ENCODE assay signal across 13 cellular contexts in the genomic region with DNA sequence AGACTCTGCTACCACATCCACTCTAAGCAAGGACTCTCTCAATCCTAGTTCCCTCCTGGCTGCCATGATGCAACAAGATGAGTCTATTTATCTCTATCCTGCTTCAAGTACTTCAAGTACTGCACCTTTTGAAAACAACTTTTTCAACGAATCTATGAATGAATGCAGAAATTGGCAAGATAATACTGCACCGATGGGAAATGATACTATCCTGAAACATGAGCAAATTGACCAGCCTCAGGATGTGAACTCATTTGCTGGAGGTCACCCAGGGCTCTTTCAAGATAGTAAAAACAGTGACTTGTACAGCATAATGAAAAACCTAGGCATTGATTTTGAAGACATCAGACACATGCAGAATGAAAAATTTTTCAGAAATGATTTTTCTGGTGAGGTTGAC.
"Had no signal": no experiment of that assay in that cellular context is flagged by ENCODE, and none has a peak within 500 bp of the region (broad histone marks: within the 10 kb centered on the region; RNA-seq: fewer than 3 reads in every experiment).

No MANE protein-coding gene starts in this region.

- H3K9me3 ChIP-seq: transverse colon had no signal

- H3K27ac Mint-ChIP-seq: activated CD8-positive, alpha-beta memory T cell treated with anti-CD3 and anti-CD28 coated beads, Interleukin-2, amount 10 ng/mL, durations not matched to agents 7 days and 5 days; activated naive CD8-positive, alpha-beta T cell; neural progenitor cell; stimulated activated effector memory CD8-positive, alpha-beta T cell treated with anti-CD3 and anti-CD28 coated beads, Interleukin-12 subunit alpha, Interleukin-12 subunit beta, amount 100 ng/mL, for 72 hours had no signal

- H3K4me1 Mint-ChIP-seq: neural progenitor cell; stimulated activated effector memory CD8-positive, alpha-beta T cell treated with anti-CD3 and anti-CD28 coated beads, Interleukin-12 subunit alpha, Interleukin-12 subunit beta, amount 100 ng/mL, for 72 hours had no signal

- ATAC-seq: activated CD8-positive, alpha-beta memory T cell treated with anti-CD3 and anti-CD28 coated beads, Interleukin-2, amount 10 ng/mL, durations not matched to agents 7 days and 5 days; esophagus mucosa; stimulated activated effector memory CD8-positive, alpha-beta T cell treated with anti-CD3 and anti-CD28 coated beads, Interleukin-12 subunit alpha, Interleukin-12 subunit beta, amount 100 ng/mL, for 72 hours had no signal

- H3K27me3 Mint-ChIP-seq: activated CD8-positive, alpha-beta memory T cell treated with anti-CD3 and anti-CD28 coated beads, Interleukin-2, amount 10 ng/mL, durations not matched to agents 7 days and 5 days; activated naive CD8-positive, alpha-beta T cell had no signal

- DNase-seq: activated CD4-positive, alpha-beta T cell treated with anti-CD3 and anti-CD28 coated beads, Interleukin-2, amount 50 U/mL, for 4 hours; activated CD8-positive, alpha-beta memory T cell treated with anti-CD3 and anti-CD28 coated beads, Interleukin-2, amount 10 ng/mL, durations not matched to agents 7 days and 5 days; activated gamma-delta T cell; activated T-cell treated with anti-CD3 and anti-CD28 coated beads, Interleukin-2, amount 50 U/mL, for 48 hours; brain microvascular endothelial cell; dorsolateral prefrontal cortex; posterior cingulate gyrus; right cardiac atrium; transverse colon had no signal

- H3K4me3 Mint-ChIP-seq: activated CD8-positive, alpha-beta memory T cell treated with anti-CD3 and anti-CD28 coated beads, Interleukin-2, amount 10 ng/mL, durations not matched to agents 7 days and 5 days; activated naive CD8-positive, alpha-beta T cell; neural progenitor cell; stimulated activated effector memory CD8-positive, alpha-beta T cell treated with anti-CD3 and anti-CD28 coated beads, Interleukin-12 subunit alpha, Interleukin-12 subunit beta, amount 100 ng/mL, for 72 hours had no signal
